22 cellular contexts compared by ENCODE assay signal in genomic region chr7:30005511-30005910, GRCh38. TPM values are rescaled to one million over a fixed set of nuclear protein-coding genes. Genes with fewer than 3 reads are reported as not detected.
DNase-seq lines count a peak whose midpoint lies in the region; ATAC-seq and TF ChIP-seq lines count a peak whose summit lies in the region.
"Had no signal": no experiment of that assay in that cellular context is flagged by ENCODE, and none has a peak within 500 bp of the region (broad histone marks: within the 10 kb centered on the region; RNA-seq: fewer than 3 reads in every experiment).

No MANE protein-coding gene starts in this region.

- no peaks in the 10 kb centered on the region for H3K9me2 ChIP-seq in GM23338 (ENCODE audit: insufficient read depth)

- H3K36me3 Mint-ChIP-seq in GM23338 (ENCODE audit: low read depth): no peaks in the 10 kb centered on the region
- H3K36me3 Mint-ChIP-seq: CD4-positive, CD25-positive, alpha-beta regulatory T cell; IgD-negative memory B cell had no signal

- no peak overlapping the region for H3K4me2 ChIP-seq in GM23338
- H3K4me2 ChIP-seq in neuronal stem cell (ENCODE audit: insufficient read depth, low read length, poor library complexity, severe bottlenecking): no peak overlapping the region

- no peak for TF ChIP-seq CTCF in GM23338 (conservative IDR thresholded peaks at IDR 0.05; ENCODE audit: low read depth in 2 of 2)

- H4K91ac ChIP-seq in neuronal stem cell (ENCODE audit: low read depth, low read length, poor library complexity): no peak overlapping the region

- peak; percentile 69 for ATAC-seq in GM23338
- ATAC-seq: GM12878, HCT116 had no signal

- no peaks in the 10 kb centered on the region for H3K27me3 Mint-ChIP-seq in GM23338 (ENCODE audit: insufficient read depth, low read depth, poor library complexity)
- H3K27me3 Mint-ChIP-seq: IgD-negative memory B cell had no signal

- no peaks in the 10 kb centered on the region for H3K9me3 Mint-ChIP-seq in GM23338
- H3K9me3 Mint-ChIP-seq: IgD-negative memory B cell had no signal

- H4K8ac ChIP-seq in neuronal stem cell (ENCODE audit: low read depth, low read length): no peak overlapping the region

- no peak overlapping the region for H2BK5ac ChIP-seq in neuronal stem cell (ENCODE audit: low read length)

- H2BK15ac ChIP-seq in neuronal stem cell (ENCODE audit: low read length): no peak overlapping the region

- H4K20me1 ChIP-seq in GM23338 (replicated peaks; ENCODE audit: insufficient read depth): no peaks in the 10 kb centered on the region

- H3K23ac ChIP-seq in neuronal stem cell (ENCODE audit: low read depth, low read length, poor library complexity): no peak overlapping the region

- peaks cover 10% of the 10 kb centered on the region for H3K4me1 ChIP-seq in GM23338 (ENCODE audit: insufficient read depth)
- H3K4me1 ChIP-seq in neuronal stem cell (ENCODE audit: control insufficient read depth in 2 of 2, insufficient read depth in 1 of 2, low read depth in 1 of 2, low read length in 2 of 2): peaks cover 2 to 11% of the 10 kb centered on the region in 2 donors
- H3K4me1 ChIP-seq: BE2C had no signal

- no peak overlapping the region for H3K27ac Mint-ChIP-seq in GM23338
- H3K27ac Mint-ChIP-seq: CD4-positive, CD25-positive, alpha-beta regulatory T cell; IgD-negative memory B cell had no signal

- H3K27me3 ChIP-seq in GM23338 (ENCODE audit: insufficient read depth) (no peaks in the 10 kb centered on the region), neuronal stem cell (ENCODE audit: control insufficient read depth in 3 of 3, insufficient read depth in 3 of 3, low read depth in 1 of 3, low read length in 3 of 3) (no peaks in the 10 kb centered on the region)
- H3K27me3 ChIP-seq: BE2C had no signal

- H2AK5ac ChIP-seq in neuronal stem cell (ENCODE audit: low read depth, low read length): no peak overlapping the region

- H3K4me1 Mint-ChIP-seq in GM23338: peaks cover 15% of the 10 kb centered on the region
- H3K4me1 Mint-ChIP-seq: CD4-positive, CD25-positive, alpha-beta regulatory T cell had no signal

- H2AFZ ChIP-seq in GM23338 (no peak overlapping the region), neuronal stem cell (ENCODE audit: low read length) (peak overlapping the region; percentile 66)

- H3F3A ChIP-seq in GM23338 (replicated peaks; ENCODE audit: low read depth): no peaks in the 10 kb centered on the region

- no CpG with 5 or more reads among the region's 4 CpGs for WGBS in neuronal stem cell (ENCODE audit: extremely low coverage in 2 of 2, insufficient read length in 2 of 2, insufficient replicate concordance in 1 of 2), 2 donors

- no peak overlapping the region for H2BK120ac ChIP-seq in neuronal stem cell (ENCODE audit: low read depth, low read length)

- H3K79me2 ChIP-seq in GM23338 (replicated peaks; ENCODE audit: insufficient read depth): no peaks in the 10 kb centered on the region

- no peak overlapping the region for H3K4ac ChIP-seq in neuronal stem cell (ENCODE audit: low read length)

- H3K4me3 Mint-ChIP-seq in GM23338: no peak overlapping the region
- H3K4me3 Mint-ChIP-seq: CD4-positive, CD25-positive, alpha-beta regulatory T cell; IgD-negative memory B cell had no signal

- no peaks in the 10 kb centered on the region for H3K79me1 ChIP-seq in neuronal stem cell (ENCODE audit: low read depth, low read length)

- no peaks in the 10 kb centered on the region for H3K9me3 ChIP-seq in neuronal stem cell (replicated peaks in 1 of 2; ENCODE audit: control insufficient read depth in 2 of 2, insufficient read depth in 1 of 2, low read depth in 1 of 2, low read length in 2 of 2)
- H3K9me3 ChIP-seq: BE2C had no signal

- in situ Hi-C loops in SK-MEL-5 (cut with HindIII; ENCODE audit: low pct_unique_long_range_greater_than_20kb, low sequenced_read_pairs): no loop called here

- no peak overlapping the region for H2BK12ac ChIP-seq in neuronal stem cell (ENCODE audit: low read length)

- H3K36me3 ChIP-seq in GM23338 (ENCODE audit: insufficient read depth): no peaks in the 10 kb centered on the region
- no peaks in the 10 kb centered on the region for H3K36me3 ChIP-seq in neuronal stem cell (replicated peaks in 1 of 2; ENCODE audit: control insufficient read depth in 2 of 2, insufficient read depth in 2 of 2, low read length in 2 of 2)
- H3K36me3 ChIP-seq: BE2C had no signal

- H3K4me3 ChIP-seq in GM23338: no peak overlapping the region
- H3K4me3 ChIP-seq in neuronal stem cell (ENCODE audit: low read length in 2 of 2): no peak overlapping the region
- H3K4me3 ChIP-seq: GM12878, SK-N-MC had no signal

- H3K27ac ChIP-seq in GM23338 (ENCODE audit: low read depth): no peak overlapping the region
- H3K27ac ChIP-seq in neuronal stem cell (replicated peaks; ENCODE audit: low read length): no peak overlapping the region
- H3K27ac ChIP-seq: SK-N-MC had no signal

- H3K18ac ChIP-seq in neuronal stem cell (ENCODE audit: low read length): no peak overlapping the region

- no peak overlapping the region for H3K14ac ChIP-seq in neuronal stem cell (ENCODE audit: low read length)

- no peak overlapping the region for H3K9ac ChIP-seq in neuronal stem cell (ENCODE audit: low read depth, low read length, poor library complexity)

- DNase-seq in GM23338 (ENCODE audit: low spot score): no peak
- DNase-seq in NCI-H1417 (lab: John Stamatoyannopoulos, UW): peak; percentile 13 to 78 (median 33)
- DNase-seq in SK-MEL-5 (ENCODE audit: low read depth, low spot score): peak; percentile 24
- DNase-seq in neuronal stem cell (ENCODE audit: low spot score): no peak
- no peak for DNase-seq in GM19240 (ENCODE audit: insufficient read length, low spot score)
- no peak for DNase-seq in mesenteric fat pad (ENCODE audit: low spot score)
- DNase-seq in GF-D8 (lab: John Stamatoyannopoulos, UW): no peak
- no peak for DNase-seq in SW480 (ENCODE audit: low spot score)
- DNase-seq: BE2C; CD4-positive, CD25-positive, alpha-beta regulatory T cell; COR-L47; Karpas-422; NCI-H146; NCI-H2081 treated with DMSO at 0.1 percent for 48 hours; NCI-H446 treated with DMSO at 0.1 percent for 48 hours; NCI-H748 treated with DMSO at 0.1 percent for 48 hours; OCI-M1; Right ventricle myocardium superior had no signal

TF ChIP-seq in GM23338, 12 proteins besides CTCF, POLR2A, EP300 and RAD21 (continues in another document):
- TF ChIP-seq STAT1 (IDR thresholded peaks at IDR 0.05; ENCODE audit: unreplicated experiment) (no peak), POLR2AphosphoS5 (IDR thresholded peaks at IDR 0.05; ENCODE audit: low read depth) (no peak), REST (IDR thresholded peaks at IDR 0.05; ENCODE audit: unreplicated experiment) (no peak), CREB1 (CRISPR knock-in tag; IDR thresholded peaks at IDR 0.05; ENCODE audit: low read depth) (no peak), ZNF331 (CRISPR knock-in tag; IDR thresholded peaks at IDR 0.05; ENCODE audit: low read depth) (no peak), NANOG (IDR thresholded peaks at IDR 0.05; ENCODE audit: borderline replicate concordance) (no peak)

RNA-seq across cellular contexts. Expression of gene SCRN1, which starts 15.9 kb away (rescaled TPM):
- total RNA-seq in GM23338 (2014; rRNA removed; shearing (Covaris generic)): 60.5 and 66.7 TPM in 2 replicates
- polyA plus RNA-seq in GM23338 (2016; fragmentation: Nextera tagmentation; extraction: Ambion mirVana): 15.2 and 15.6 TPM in 2 replicates
- total RNA-seq in SK-MEL-5 (2014; rRNA removed; shearing (Covaris generic)): 62.1 and 64.5 TPM in 2 replicates
- 45.4 and 64.6 TPM in 2 replicates for polyA plus RNA-seq in SK-MEL-5 (2015; cell fraction: cytosol; rRNA removed)
- 33.1 and 36.9 TPM in 2 replicates for polyA plus RNA-seq in SK-MEL-5 (2015; cell fraction: nucleus; rRNA removed)
- 55.6 TPM for polyA plus RNA-seq in neuronal stem cell (2013, experiment 1 of 2)
- polyA plus RNA-seq in neuronal stem cell (2013, experiment 2 of 2): 56.6 TPM
- 36.9 TPM for total RNA-seq in mesenteric fat pad

RNA-seq across cellular contexts. Expression of gene FKBP14, which starts 21.0 kb away (rescaled TPM):
- total RNA-seq in GM23338 (2014; rRNA removed; shearing (Covaris generic)): 11.8 and 21.4 TPM in 2 replicates
- polyA plus RNA-seq in GM23338 (2016; fragmentation: Nextera tagmentation; extraction: Ambion mirVana): 10.4 and 12.9 TPM in 2 replicates
- 42.9 and 43.3 TPM in 2 replicates for total RNA-seq in SK-MEL-5 (2014; rRNA removed; shearing (Covaris generic))
- polyA plus RNA-seq in SK-MEL-5 (2015; cell fraction: cytosol; rRNA removed): 31.0 and 34.5 TPM in 2 replicates
- 26.9 and 38.9 TPM in 2 replicates for polyA plus RNA-seq in SK-MEL-5 (2015; cell fraction: nucleus; rRNA removed)
- polyA plus RNA-seq in neuronal stem cell (2013, experiment 1 of 2): 5.4 TPM
- polyA plus RNA-seq in neuronal stem cell (2013, experiment 2 of 2): 4.9 TPM
- 19.8 TPM for total RNA-seq in mesenteric fat pad

RNA-seq across cellular contexts. Expression of gene PLEKHA8, which starts 22.7 kb away (rescaled TPM):
- 36.9 and 44.9 TPM in 2 replicates for total RNA-seq in GM23338 (2014; rRNA removed; shearing (Covaris generic))
- polyA plus RNA-seq in GM23338 (2016; fragmentation: Nextera tagmentation; extraction: Ambion mirVana): 10.2 and 11.6 TPM in 2 replicates
- 18.6 and 20.6 TPM in 2 replicates for total RNA-seq in SK-MEL-5 (2014; rRNA removed; shearing (Covaris generic))
- 10.8 and 14.2 TPM in 2 replicates for polyA plus RNA-seq in SK-MEL-5 (2015; cell fraction: cytosol; rRNA removed)
- polyA plus RNA-seq in SK-MEL-5 (2015; cell fraction: nucleus; rRNA removed): 24.0 and 26.1 TPM in 2 replicates
- polyA plus RNA-seq in neuronal stem cell (2013, experiment 1 of 2): 31.2 TPM
- 31.6 TPM for polyA plus RNA-seq in neuronal stem cell (2013, experiment 2 of 2)
- total RNA-seq in mesenteric fat pad: 13.7 TPM

Comparison
In these comparisons a context has a peak if more than half of its experiments do, and no peak if none do; other contexts are left out.
1. DNase-seq: peak in NCI-H1417 (3 of 3) and SK-MEL-5 (single experiment); none in GM23338 (single experiment), neuronal stem cell (single experiment), GM19240 (single experiment), mesenteric fat pad (single experiment), GF-D8 (single experiment) and SW480 (single experiment).